ENCODE assay signal across 8 cellular contexts in the genomic region with DNA sequence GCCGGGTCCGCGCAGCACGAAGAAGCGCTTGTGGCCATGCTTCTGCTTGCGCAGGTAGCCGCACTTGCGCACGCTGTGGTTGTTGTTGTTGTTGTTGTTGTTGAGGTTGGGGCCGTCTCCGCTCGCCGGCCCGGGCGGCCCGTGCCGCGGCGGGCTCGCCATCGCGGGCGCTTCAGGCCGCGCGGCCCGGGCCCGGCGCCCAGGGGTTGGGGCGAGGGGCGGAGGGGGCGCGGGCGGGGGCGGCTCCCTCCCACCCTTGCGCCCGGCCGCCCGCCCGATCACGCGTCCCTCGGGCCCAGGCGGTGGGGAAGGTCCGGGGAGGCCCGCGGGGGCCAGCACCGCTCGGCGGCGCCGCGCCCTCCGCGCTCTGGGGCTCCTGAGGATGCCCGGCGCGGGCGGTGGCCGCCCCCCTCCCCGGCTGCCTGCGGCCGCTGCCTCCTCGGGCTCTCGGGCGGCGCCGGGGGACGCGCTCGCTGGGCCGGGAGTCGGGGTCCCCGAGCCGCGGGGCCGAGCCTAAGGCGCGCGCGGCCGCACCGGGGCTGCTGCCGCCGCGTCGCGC. TPM values are rescaled to one million over a fixed set of nuclear protein-coding genes. Genes with fewer than 3 reads are reported as not detected.
DNase-seq lines count a peak whose midpoint lies in the region; ATAC-seq, FAIRE-seq and TF ChIP-seq lines count a peak whose summit lies in the region.

No MANE protein-coding gene starts in this region.

- H3K9me3 ChIP-seq in liver (ENCODE audit: control insufficient read depth in 4 of 4, low read length in 3 of 4) (no peaks in the 10 kb centered on the region), HepG2 (ENCODE audit: low read length) (no peaks in the 10 kb centered on the region)

- no peaks in the 10 kb centered on the region for H3K9me3 Mint-ChIP-seq in activated naive CD8-positive, alpha-beta T cell treated with anti-CD3 and anti-CD28 coated beads, Interleukin-2, amount 50 U/mL, for 24 hours
- no peaks in the 10 kb centered on the region for H3K9me3 Mint-ChIP-seq in immature natural killer cell

- no peak for TF ChIP-seq EP300 in HepG2 (IDR thresholded peaks at IDR 0.05; ENCODE audit: low read depth in 2 of 2, low read length in 2 of 2)
- TF ChIP-seq EP300 in HepG2 (CRISPR knock-in tag; IDR thresholded peaks at IDR 0.05; ENCODE audit: borderline replicate concordance) = no peak

- H3K4me1 ChIP-seq in liver (ENCODE audit: control insufficient read depth in 4 of 4, insufficient read depth in 4 of 4, low read length in 3 of 4) = peaks cover 14 to 48% (median 30%) of the 10 kb centered on the region in 4 donors
- H3K4me1 ChIP-seq in HepG2 (ENCODE audit: insufficient read depth, low read length) = no peaks in the 10 kb centered on the region

- no peak overlapping the region for H3K4me2 ChIP-seq in HepG2 (ENCODE audit: low read depth, low read length)

- ATAC-seq in HepG2 (no peak), HG03066 (IDR thresholded peaks at IDR 0.05; ENCODE audit: low read depth, unreplicated experiment) (peak; percentile 6)
- peak; percentile 6 for ATAC-seq in activated naive CD8-positive, alpha-beta T cell treated with anti-CD3 and anti-CD28 coated beads, Interleukin-2, amount 50 U/mL, for 24 hours

- H4K20me1 ChIP-seq in HepG2 (ENCODE audit: insufficient read depth, low read length) = no peaks in the 10 kb centered on the region

- H3K4me3 Mint-ChIP-seq in activated naive CD8-positive, alpha-beta T cell treated with anti-CD3 and anti-CD28 coated beads, Interleukin-2, amount 50 U/mL, for 24 hours = peak overlapping the region; percentile 69
- peak overlapping the region; percentile 70 to 88 (median 82) for H3K4me3 Mint-ChIP-seq in immature natural killer cell

- H2AFZ ChIP-seq in HepG2 (ENCODE audit: low read length) = no peak overlapping the region

- no TSS peak for BruUV-seq in HepG2 (replicated peaks; lab: Mats Ljungman, UMichigan)

- POLR2A ChIA-PET in HepG2 (lab: Yijun Ruan, JAX) = no interaction called here

- H3K36me3 ChIP-seq in liver (ENCODE audit: control insufficient read depth in 4 of 4, insufficient read depth in 3 of 4, low read depth in 1 of 4, low read length in 3 of 4) (peaks cover 2 to 11% (median 5%) of the 10 kb centered on the region in 4 donors), HepG2 (replicated peaks in 1 of 2; ENCODE audit: control insufficient read depth in 1 of 2, insufficient read depth in 2 of 2, low read length in 2 of 2) (no peaks in the 10 kb centered on the region)

- H3K27me3 ChIP-seq in liver (ENCODE audit: control insufficient read depth in 4 of 4, insufficient read depth in 4 of 4, low read length in 3 of 4) (no peaks in the 10 kb centered on the region), HepG2 (ENCODE audit: control insufficient read depth in 1 of 2, insufficient read depth in 2 of 2, low read length in 2 of 2) (peaks cover 0 to 8% of the 10 kb centered on the region in 2 experiments; a peak in 3 of 5 replicates)

- no peak overlapping the region for H3K27ac Mint-ChIP-seq in activated naive CD8-positive, alpha-beta T cell treated with anti-CD3 and anti-CD28 coated beads, Interleukin-2, amount 50 U/mL, for 24 hours
- H3K27ac Mint-ChIP-seq in immature natural killer cell = peak overlapping the region in 5 of 6 donors; percentile 67 to 87 (median 81)

- DNase-seq in HepG2 (ENCODE audit: low spot score) (no peak), immature natural killer cell (peak; percentile 72 to 78 (median 73)), superior temporal gyrus (ENCODE audit: extremely low spot score) (peak; percentile 9), D721Med (ENCODE audit: insufficient read length, low spot score) (no peak)
- no peak for DNase-seq in activated naive CD8-positive, alpha-beta T cell treated with anti-CD3 and anti-CD28 coated beads, Interleukin-2, amount 50 U/mL, for 24 hours
- DNase-seq in stimulated activated CD8-positive, alpha-beta memory T cell treated with anti-CD3 and anti-CD28 coated beads, Interleukin-4, amount 100 ng/mL, for 48 hours = no peak

- peaks cover 14% of the 10 kb centered on the region for H3K4me1 Mint-ChIP-seq in activated naive CD8-positive, alpha-beta T cell treated with anti-CD3 and anti-CD28 coated beads, Interleukin-2, amount 50 U/mL, for 24 hours
- peaks cover 7% of the 10 kb centered on the region in 2 donors for H3K4me1 Mint-ChIP-seq in immature natural killer cell

- intact Hi-C loops in HepG2 (cut with micrococcal nuclease; ENCODE audit: unreplicated experiment) = loop anchor here (10.0 kb wide), 1 partner anchor 531 kb away; no protein-coding TSS in a partner anchor

- H3K27ac ChIP-seq in liver (ENCODE audit: low read depth in 1 of 2, low read length in 2 of 2) = peak overlapping the region; percentile 89 to 97
- H3K27ac ChIP-seq in HepG2 (ENCODE audit: extremely low read length, insufficient read depth, low read length) = no peak overlapping the region

- no peak for FAIRE-seq in HepG2 (lab: Jason Lieb, UNC)
- FAIRE-seq in D721Med (lab: Jason Lieb, UNC) = no peak

- no peaks in the 10 kb centered on the region for H3K79me2 ChIP-seq in HepG2 (ENCODE audit: insufficient read depth, low read length)

- H3K4me3 ChIP-seq in liver (ENCODE audit: low read depth in 1 of 3, low read length in 3 of 3) (peak overlapping the region; percentile 76 to 93 (median 78)), HepG2 (replicated peaks in 1 of 3; ENCODE audit: insufficient read depth in 1 of 3, low read depth in 2 of 3, low read length in 3 of 3) (no peak overlapping the region)

- peaks cover 4% of the 10 kb centered on the region for H3K36me3 Mint-ChIP-seq in activated naive CD8-positive, alpha-beta T cell treated with anti-CD3 and anti-CD28 coated beads, Interleukin-2, amount 50 U/mL, for 24 hours (ENCODE audit: low read depth)
- H3K36me3 Mint-ChIP-seq in immature natural killer cell = peaks cover 0 to 7% (median 3%) of the 10 kb centered on the region in 3 donors

- WGBS in liver = 2% methylated on average over 88 of the region's 88 CpGs
- 51% methylated on average over 15 of the region's 88 CpGs for WGBS in HepG2 (ENCODE audit: low lambda C conversion rate)

- H3K9ac ChIP-seq in liver (ENCODE audit: low read depth in 1 of 2, low read length in 2 of 2) (peak overlapping the region in 1 of 2 donors; percentile 43), HepG2 (ENCODE audit: insufficient read depth, low read depth, low read length) (no peak overlapping the region)

- TF ChIP-seq RAD21 in liver (IDR thresholded peaks at IDR 0.05) (no peak), HepG2 (CRISPR knock-in tag; IDR thresholded peaks at IDR 0.05) (no peak)

- TF ChIP-seq POLR2A in HepG2 (IDR thresholded peaks at IDR 0.05; ENCODE audit: insufficient read depth in 1 of 2, low read depth in 2 of 2, low read length in 2 of 2) = no peak

- no peak for TF ChIP-seq CTCF in liver (IDR thresholded peaks at IDR 0.05; ENCODE audit: low read depth, low read length, missing input control)
- no peak for TF ChIP-seq CTCF in HepG2 (CRISPR knock-in tag; IDR thresholded peaks at IDR 0.05)
- no peak for TF ChIP-seq CTCF in D721Med (IDR thresholded peaks at IDR 0.05; ENCODE audit: insufficient read depth, missing control alignments)

- H3K27me3 Mint-ChIP-seq in activated naive CD8-positive, alpha-beta T cell treated with anti-CD3 and anti-CD28 coated beads, Interleukin-2, amount 50 U/mL, for 24 hours = peaks cover 17% of the 10 kb centered on the region
- peaks cover 16 to 44% (median 22%) of the 10 kb centered on the region in 3 donors for H3K27me3 Mint-ChIP-seq in immature natural killer cell (ENCODE audit: low read depth in 3 of 3)

- CTCF ChIA-PET in HepG2 (lab: Yijun Ruan, JAX; ENCODE audit: low intra/inter-chr PET ratio, low total read pairs) = no interaction called here

- in situ Hi-C loops in HepG2 (cut with HindIII; ENCODE audit: extremely low pct_ligation_motif_present, low pct_unique_long_range_greater_than_20kb) = loop anchor here (25.0 kb wide), 1 partner anchor 824 kb away; no protein-coding TSS in a partner anchor

TF ChIP-seq in liver, 16 proteins besides CTCF, POLR2A, EP300 and RAD21 (continues in another document):
- TF ChIP-seq JUND (IDR thresholded peaks at IDR 0.05) (no peak), GABPA (IDR thresholded peaks at IDR 0.05 in 1 of 2, conservative IDR thresholded peaks at IDR 0.05 in 1 of 2) (no peak), NR2F2 (IDR thresholded peaks at IDR 0.05) (no peak), YY1 (IDR thresholded peaks at IDR 0.05) (no peak)

TF ChIP-seq in HepG2, 621 proteins besides CTCF, POLR2A, EP300 and RAD21:
- TF ChIP-seq KDM3A (CRISPR knock-in tag; IDR thresholded peaks at IDR 0.05; ENCODE audit: low read depth) = no peak
- no peak for TF ChIP-seq ZNF33A (CRISPR knock-in tag; IDR thresholded peaks at IDR 0.05; ENCODE audit: borderline replicate concordance)
- no peak for TF ChIP-seq HDAC1 (CRISPR knock-in tag; IDR thresholded peaks at IDR 0.05)

RNA-seq across cellular contexts. Expression of gene IRS2, which starts 0.4 kb away (rescaled TPM):
- total RNA-seq in liver (1 to 10 TPM; 6.3 to 9.1 TPM), HepG2 (2016; rRNA removed; fragmentation: Illumina TruSeq; extraction: Trizol) (0.02 TPM in 1 of 2 replicates, not detected in the other)
- polyA plus RNA-seq in liver (1 to 10 TPM; 4.0 to 7.1 TPM), HepG2 (2011; rRNA removed) (0.04 and 0.05 TPM in 2 replicates), immature natural killer cell (1 to 10 TPM in 2 of 3 donors, under 1 TPM in 1; 0.57 to 2.6 (median 2.5) TPM)
- total RNA-seq in HepG2 (2016; cell fraction: cytosol; rRNA removed; fragmentation: Illumina TruSeq; extraction: Trizol; ENCODE audit: low read depth) = not detected in 2 replicates
- total RNA-seq in HepG2 (2016; cell fraction: insoluble cytoplasmic fraction; rRNA removed; fragmentation: Illumina TruSeq; extraction: Trizol) = 0.02 TPM in 1 of 2 replicates, not detected in the other
- not detected in 2 replicates for total RNA-seq in HepG2 (2016; cell fraction: membrane; rRNA removed; fragmentation: Illumina TruSeq; extraction: Trizol)
- 0.03 TPM in 2 replicates for total RNA-seq in HepG2 (2016; cell fraction: nucleus; rRNA removed; fragmentation: Illumina TruSeq; extraction: Trizol)
- 0.01 and 0.03 TPM in 2 replicates for polyA plus RNA-seq in HepG2 (2011; cell fraction: cytosol; rRNA removed)
- 0.07 and 0.14 TPM in 2 replicates for polyA plus RNA-seq in HepG2 (2011; cell fraction: nucleus; rRNA removed)
- polyA plus RNA-seq in HepG2 (2012) = 0.08 and 0.09 TPM in 2 replicates
- polyA plus RNA-seq in HepG2 (2016; cell fraction: cytosol; fragmentation: Illumina TruSeq; extraction: Trizol; ENCODE audit: low read depth) = not detected in 2 replicates
- not detected in 2 replicates for polyA plus RNA-seq in HepG2 (2016; cell fraction: insoluble cytoplasmic fraction; fragmentation: Illumina TruSeq; extraction: Trizol; ENCODE audit: low read depth)
- polyA plus RNA-seq in HepG2 (2016; cell fraction: membrane; fragmentation: Illumina TruSeq; extraction: Trizol; ENCODE audit: low read depth) = not detected in 2 replicates
- polyA plus RNA-seq in HepG2 (2016; cell fraction: nucleus; fragmentation: Illumina TruSeq; extraction: Trizol; ENCODE audit: insufficient read depth, low read depth) = not detected in 2 replicates
- polyA minus RNA-seq in HepG2 (2011; rRNA and poly(A)+ RNA removed; ENCODE audit: low replicate concordance) = 0.06 and 6.1 TPM in 2 replicates
- polyA minus RNA-seq in HepG2 (2011; cell fraction: cytosol; rRNA and poly(A)+ RNA removed) = 0.10 TPM in 1 of 2 replicates, not detected in the other
- polyA minus RNA-seq in HepG2 (2011; cell fraction: nucleus; rRNA and poly(A)+ RNA removed) = 0.12 and 0.13 TPM in 2 replicates

Comparison
In these comparisons a context has a peak if more than half of its experiments do, and no peak if none do; other contexts are left out.
1. H3K4me3 ChIP-seq: peak in liver (3 of 3); none in HepG2 (0 of 3).
2. DNase-seq: peak in immature natural killer cell (3 of 3) and superior temporal gyrus (single experiment); none in HepG2 (single experiment), activated naive CD8-positive, alpha-beta T cell treated with anti-CD3 and anti-CD28 coated beads, Interleukin-2, amount 50 U/mL, for 24 hours (single experiment), D721Med (single experiment) and stimulated activated CD8-positive, alpha-beta memory T cell treated with anti-CD3 and anti-CD28 coated beads, Interleukin-4, amount 100 ng/mL, for 48 hours (single experiment).